1 cellular context compared by ENCODE assay signal in genomic region chr3:13045904-13046568, GRCh38.
TF ChIP-seq lines count a peak whose summit lies in the region.

No MANE protein-coding gene starts in this region.

TF ChIP-seq in K562, 482 proteins besides CTCF, POLR2A, EP300 and RAD21 (continued from another document):
- TF ChIP-seq BCLAF1 (IDR thresholded peaks at IDR 0.05; ENCODE audit: borderline replicate concordance in 1 of 2, control insufficient read depth in 1 of 2, low read depth in 2 of 2, low read length in 1 of 2) (no peak), NFIC (IDR thresholded peaks at IDR 0.05) (no peak), HDAC6 (IDR thresholded peaks at IDR 0.05; ENCODE audit: low read depth, low read length) (no peak), ZNF717 (CRISPR knock-in tag; IDR thresholded peaks at IDR 0.05) (no peak)
